18 cellular contexts compared by ENCODE assay signal in the genomic region with DNA sequence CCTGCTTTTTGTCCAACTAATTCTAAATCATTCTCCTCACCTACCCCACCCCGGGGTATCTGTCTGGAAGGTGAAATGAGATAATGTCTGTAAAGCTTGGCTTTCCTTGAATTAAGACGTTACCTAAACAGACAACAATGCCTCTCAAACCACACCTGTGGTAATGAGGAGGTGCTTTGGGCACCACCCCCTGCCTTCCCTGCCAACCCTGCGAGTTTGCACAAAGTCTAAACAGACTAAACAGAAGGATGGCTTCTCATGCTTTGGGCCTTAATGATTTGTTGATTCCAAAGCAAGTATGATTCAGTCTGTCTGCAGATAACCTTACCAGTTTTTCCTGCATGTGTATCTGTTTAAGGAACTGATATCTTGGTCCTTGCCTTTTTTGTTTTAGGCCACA.
DNase-seq lines count a peak whose midpoint lies in the region; ATAC-seq, FAIRE-seq and TF ChIP-seq lines count a peak whose summit lies in the region.
"Had no signal": no experiment of that assay in that cellular context is flagged by ENCODE, and none has a peak within 500 bp of the region (broad histone marks: within the 10 kb centered on the region; RNA-seq: fewer than 3 reads in every experiment).

No MANE protein-coding gene starts in this region.

- H3K4ac ChIP-seq in trophoblast cell (ENCODE audit: low read depth, low read length), result no peak overlapping the region

- no peak overlapping the region for H4K12ac ChIP-seq in trophoblast cell (ENCODE audit: low read depth, low read length)

- H3F3A ChIP-seq in GM23338 (replicated peaks; ENCODE audit: low read depth), result no peaks in the 10 kb centered on the region

- no peak for DNase-seq in GM23338 (ENCODE audit: low spot score)
- peak; percentile 24 for DNase-seq in RCC 7860 (ENCODE audit: low spot score)
- peak; percentile 98 to 99 for DNase-seq in foreskin keratinocyte
- DNase-seq in trophoblast cell, result peak; percentile 42 to 61
- no peak for DNase-seq in esophagus squamous epithelium (lab: John Stamatoyannopoulos, UW)
- no peak for DNase-seq in activated CD8-positive, alpha-beta memory T cell treated with anti-CD3 and anti-CD28 coated beads, Interleukin-2, amount 50 U/mL, for 48 hours
- DNase-seq in chondrocyte (ENCODE audit: low spot score), result no peak
- DNase-seq: activated CD4-positive, alpha-beta T cell treated with anti-CD3 and anti-CD28 coated beads, Interleukin-2, amount 10 ng/mL, durations not matched to agents 24 days and 14 days; adrenal gland; NCI-H2081 treated with DMSO at 0.1 percent for 48 hours; NCI-H82; SIG-M5; stimulated activated CD4-positive, alpha-beta T cell treated with anti-CD3 and anti-CD28 coated beads, Interleukin-4, amount 100 ng/mL, for 1 hour; T-helper 1 cell had no signal

- H3K18ac ChIP-seq in trophoblast cell (ENCODE audit: low read length), result no peak overlapping the region

- no peak for TF ChIP-seq CTCF in GM23338 (conservative IDR thresholded peaks at IDR 0.05; ENCODE audit: low read depth in 2 of 2)
- no peak for TF ChIP-seq CTCF in foreskin keratinocyte (conservative IDR thresholded peaks at IDR 0.05)
- no peak for TF ChIP-seq CTCF in esophagus squamous epithelium (IDR thresholded peaks at IDR 0.05)
- TF ChIP-seq CTCF in chondrocyte (IDR thresholded peaks at IDR 0.05), result no peak

- H3K23ac ChIP-seq in trophoblast cell (ENCODE audit: low read length), result no peak overlapping the region

- H3K79me1 ChIP-seq in trophoblast cell (ENCODE audit: low read length), result peaks cover 17% of the 10 kb centered on the region

- no peak overlapping the region for H2BK5ac ChIP-seq in trophoblast cell (ENCODE audit: low read depth, low read length, poor library complexity)

- H3K9me3 ChIP-seq in trophoblast cell (ENCODE audit: insufficient read depth, low read depth, low read length), result no peaks in the 10 kb centered on the region
- H3K9me3 ChIP-seq in esophagus squamous epithelium, result no peaks in the 10 kb centered on the region
- H3K9me3 ChIP-seq: adrenal gland, tibial nerve had no signal

- H3K79me2 ChIP-seq in GM23338 (replicated peaks; ENCODE audit: insufficient read depth), result no peaks in the 10 kb centered on the region
- no peaks in the 10 kb centered on the region for H3K79me2 ChIP-seq in trophoblast cell (ENCODE audit: control insufficient read depth, insufficient read depth, low read length, poor library complexity)

- ATAC-seq in GM23338, result no peak
- peak; percentile 99 for ATAC-seq in foreskin keratinocyte
- no peak for ATAC-seq in HG02938 (IDR thresholded peaks at IDR 0.05; ENCODE audit: unreplicated experiment)

- H3K4me3 Mint-ChIP-seq in GM23338, result no peak overlapping the region
- H3K4me3 Mint-ChIP-seq in chondrocyte (ENCODE audit: unreplicated experiment), result no peak overlapping the region
- H3K4me3 Mint-ChIP-seq: activated CD4-positive, alpha-beta T cell treated with anti-CD3 and anti-CD28 coated beads, Interleukin-2, amount 10 ng/mL, durations not matched to agents 24 days and 14 days; stimulated activated naive CD8-positive, alpha-beta T cell treated with anti-CD3 and anti-CD28 coated beads, Interleukin-15, Interleukin-2, amounts not matched to agents 100 ng/mL and 50 ng/mL, for 24 hours had no signal

- no peak overlapping the region for H2AK5ac ChIP-seq in trophoblast cell (ENCODE audit: low read length)

- H3K27me3 Mint-ChIP-seq in GM23338 (ENCODE audit: insufficient read depth, low read depth, poor library complexity), result peaks cover 1% of the 10 kb centered on the region
- H3K27me3 Mint-ChIP-seq in chondrocyte (ENCODE audit: low read depth), result no peaks in the 10 kb centered on the region
- H3K27me3 Mint-ChIP-seq: stimulated activated naive CD8-positive, alpha-beta T cell treated with anti-CD3 and anti-CD28 coated beads, Interleukin-15, Interleukin-2, amounts not matched to agents 100 ng/mL and 50 ng/mL, for 24 hours had no signal

- TF ChIP-seq POLR2A in esophagus squamous epithelium (IDR thresholded peaks at IDR 0.05), result no peak

- H3K4me1 ChIP-seq in GM23338 (ENCODE audit: insufficient read depth) (no peaks in the 10 kb centered on the region), foreskin keratinocyte (peaks cover 17% of the 10 kb centered on the region), trophoblast cell (ENCODE audit: control insufficient read depth in 1 of 2, insufficient read depth in 2 of 2, low read length in 2 of 2) (peaks cover 3 to 8% of the 10 kb centered on the region in 2 experiments), esophagus squamous epithelium (peaks cover 0 to 19% (median 0%) of the 10 kb centered on the region in 3 donors)
- H3K4me1 ChIP-seq: adrenal gland, tibial nerve had no signal

- H3K9me3 Mint-ChIP-seq in GM23338 (no peaks in the 10 kb centered on the region), chondrocyte (ENCODE audit: low read depth) (no peaks in the 10 kb centered on the region)
- H3K9me3 Mint-ChIP-seq: activated CD4-positive, alpha-beta T cell treated with anti-CD3 and anti-CD28 coated beads, Interleukin-2, amount 10 ng/mL, durations not matched to agents 24 days and 14 days; stimulated activated naive CD8-positive, alpha-beta T cell treated with anti-CD3 and anti-CD28 coated beads, Interleukin-15, Interleukin-2, amounts not matched to agents 100 ng/mL and 50 ng/mL, for 24 hours had no signal

- no peak overlapping the region for H3K27ac Mint-ChIP-seq in GM23338
- no peak overlapping the region for H3K27ac Mint-ChIP-seq in chondrocyte (ENCODE audit: unreplicated experiment)
- H3K27ac Mint-ChIP-seq: activated CD4-positive, alpha-beta T cell treated with anti-CD3 and anti-CD28 coated beads, Interleukin-2, amount 10 ng/mL, durations not matched to agents 24 days and 14 days; progenitor cell of endocrine pancreas; stimulated activated naive CD8-positive, alpha-beta T cell treated with anti-CD3 and anti-CD28 coated beads, Interleukin-15, Interleukin-2, amounts not matched to agents 100 ng/mL and 50 ng/mL, for 24 hours had no signal

- intact Hi-C loops in esophagus squamous epithelium (cut with DNase I), result no loop called here

- H2BK12ac ChIP-seq in trophoblast cell (ENCODE audit: low read length), result no peak overlapping the region

- H3K36me3 Mint-ChIP-seq in GM23338 (ENCODE audit: low read depth) (no peaks in the 10 kb centered on the region), chondrocyte (ENCODE audit: low read depth) (peaks cover 6% of the 10 kb centered on the region)

- no peak overlapping the region for H2BK120ac ChIP-seq in trophoblast cell (ENCODE audit: insufficient read depth, low read length, poor library complexity)

- no peak for FAIRE-seq in RCC 7860 (lab: Jason Lieb, UNC)

- H3K14ac ChIP-seq in trophoblast cell (ENCODE audit: low read length), result no peak overlapping the region

- no CpG with 5 or more reads among the region's 3 CpGs for WGBS in trophoblast cell (ENCODE audit: extremely low coverage, insufficient coverage, insufficient read length)
- WGBS in esophagus squamous epithelium, 2 donors, result 30 to 45% methylated on average over 3 of the region's 3 CpGs

- H3K36me3 ChIP-seq in GM23338 (ENCODE audit: insufficient read depth), result no peaks in the 10 kb centered on the region
- no peaks in the 10 kb centered on the region for H3K36me3 ChIP-seq in trophoblast cell (ENCODE audit: control insufficient read depth in 1 of 2, insufficient read depth in 2 of 2, low read length in 2 of 2)
- no peaks in the 10 kb centered on the region for H3K36me3 ChIP-seq in esophagus squamous epithelium
- H3K36me3 ChIP-seq: adrenal gland, tibial nerve had no signal

- H3K9ac ChIP-seq in trophoblast cell (ENCODE audit: low read length), result no peak overlapping the region

- H3K4me2 ChIP-seq in GM23338 (no peak overlapping the region), trophoblast cell (ENCODE audit: low read length) (no peak overlapping the region)

- peaks cover 11% of the 10 kb centered on the region; the same call in 1 of the 2 replicates for H3K9me2 ChIP-seq in GM23338 (ENCODE audit: insufficient read depth)

- H4K20me1 ChIP-seq in GM23338 (replicated peaks; ENCODE audit: insufficient read depth), result no peaks in the 10 kb centered on the region

- H2AFZ ChIP-seq in GM23338, result peak overlapping the region; percentile 40; the same call in 1 of the 2 replicates
- H2AFZ ChIP-seq in trophoblast cell (ENCODE audit: insufficient read depth, low read length, poor library complexity), result no peak overlapping the region

- H3K4me3 ChIP-seq in GM23338, result no peak overlapping the region
- no peak overlapping the region for H3K4me3 ChIP-seq in trophoblast cell (ENCODE audit: low read depth, low read length)
- no peak overlapping the region for H3K4me3 ChIP-seq in esophagus squamous epithelium
- H3K4me3 ChIP-seq: adrenal gland, tibial nerve had no signal

- H3K27ac ChIP-seq in GM23338 (ENCODE audit: low read depth), result no peak overlapping the region
- H3K27ac ChIP-seq in foreskin keratinocyte, result peak overlapping the region; percentile 88
- peak overlapping the region; percentile 59 for H3K27ac ChIP-seq in trophoblast cell (ENCODE audit: low read depth, low read length)
- no peak overlapping the region for H3K27ac ChIP-seq in esophagus squamous epithelium
- H3K27ac ChIP-seq: adrenal gland, tibial nerve had no signal

- no peak overlapping the region for H4K91ac ChIP-seq in trophoblast cell (ENCODE audit: low read depth, low read length)

- no peak overlapping the region for H4K8ac ChIP-seq in trophoblast cell (ENCODE audit: low read depth, low read length)

- H3K4me1 Mint-ChIP-seq in GM23338 (no peaks in the 10 kb centered on the region), chondrocyte (ENCODE audit: low read depth) (peaks cover 7% of the 10 kb centered on the region)
- H3K4me1 Mint-ChIP-seq: activated CD4-positive, alpha-beta T cell treated with anti-CD3 and anti-CD28 coated beads, Interleukin-2, amount 10 ng/mL, durations not matched to agents 24 days and 14 days had no signal

- H3K27me3 ChIP-seq in GM23338 (ENCODE audit: insufficient read depth), result no peaks in the 10 kb centered on the region
- no peaks in the 10 kb centered on the region for H3K27me3 ChIP-seq in foreskin keratinocyte
- no peaks in the 10 kb centered on the region for H3K27me3 ChIP-seq in trophoblast cell (ENCODE audit: insufficient read depth, low read length)
- no peaks in the 10 kb centered on the region for H3K27me3 ChIP-seq in esophagus squamous epithelium
- H3K27me3 ChIP-seq: adrenal gland, tibial nerve had no signal

Comparison
In these comparisons a context has a peak if more than half of its experiments do, and no peak if none do; other contexts are left out.
1. DNase-seq: peak in RCC 7860 (single experiment), foreskin keratinocyte (2 of 2) and trophoblast cell (2 of 2); none in GM23338 (single experiment), esophagus squamous epithelium (single experiment), activated CD8-positive, alpha-beta memory T cell treated with anti-CD3 and anti-CD28 coated beads, Interleukin-2, amount 50 U/mL, for 48 hours (single experiment) and chondrocyte (single experiment).
2. H3K27ac ChIP-seq: peak in foreskin keratinocyte (single experiment) and trophoblast cell (single experiment); none in GM23338 (single experiment) and esophagus squamous epithelium (0 of 4).